1 cellular context compared by ENCODE assay signal in genomic region chr11:5564259-5565019, GRCh38.
A peak's percentile ranks its signal among the peaks of the same experiment; 100 is the strongest.
TF ChIP-seq lines count a peak whose summit lies in the region.

No MANE protein-coding gene starts in this region.

TF ChIP-seq in GM12878, 131 proteins besides CTCF, POLR2A, EP300 and RAD21:
- TF ChIP-seq DPF2 (IDR thresholded peaks at IDR 0.05) (no peak), MAX (IDR thresholded peaks at IDR 0.05; ENCODE audit: low read depth, low read length) (no peak), ZNF687 (IDR thresholded peaks at IDR 0.05) (no peak), GABPA (IDR thresholded peaks at IDR 0.05; ENCODE audit: low read depth) (0 out of 2 replicates have a peak, but pooled peaks have one; percentile 25)
